12 cellular contexts compared by ENCODE assay signal in genomic region chr7:141013345-141013715, GRCh38. TPM values are rescaled to one million over a fixed set of nuclear protein-coding genes. Genes with fewer than 3 reads are reported as not detected.
DNase-seq lines count a peak whose midpoint lies in the region; ATAC-seq and TF ChIP-seq lines count a peak whose summit lies in the region.
"Had no signal": no experiment of that assay in that cellular context is flagged by ENCODE, and none has a peak within 500 bp of the region (broad histone marks: within the 10 kb centered on the region; RNA-seq: fewer than 3 reads in every experiment).

No MANE protein-coding gene starts in this region.

- H3K27me3 ChIP-seq in HAP-1 (ENCODE audit: low read depth) (peaks cover 6% of the 10 kb centered on the region), ascending aorta (no peaks in the 10 kb centered on the region)

- peak overlapping the region; percentile 97 for H3K4me3 Mint-ChIP-seq in activated CD4-positive, alpha-beta memory T cell treated with anti-CD3 and anti-CD28 coated beads, Interleukin-2, amount 10 ng/mL, durations not matched to agents 7 days and 5 days

- H3K36me3 Mint-ChIP-seq in activated CD4-positive, alpha-beta memory T cell treated with anti-CD3 and anti-CD28 coated beads, Interleukin-2, amount 10 ng/mL, durations not matched to agents 7 days and 5 days (ENCODE audit: low read depth), result peaks cover 12% of the 10 kb centered on the region

- H3K27ac ChIP-seq in ascending aorta (no peak overlapping the region), coronary artery (no peak overlapping the region)

- H3K9me3 Mint-ChIP-seq in activated CD4-positive, alpha-beta memory T cell treated with anti-CD3 and anti-CD28 coated beads, Interleukin-2, amount 10 ng/mL, durations not matched to agents 7 days and 5 days, result peaks cover 2% of the 10 kb centered on the region

- peak overlapping the region; percentile 96 for H3K27ac Mint-ChIP-seq in activated CD4-positive, alpha-beta memory T cell treated with anti-CD3 and anti-CD28 coated beads, Interleukin-2, amount 10 ng/mL, durations not matched to agents 7 days and 5 days

- TF ChIP-seq CTCF in ascending aorta (IDR thresholded peaks at IDR 0.05), result no peak
- no peak for TF ChIP-seq CTCF in coronary artery (IDR thresholded peaks at IDR 0.05)

- H3K36me3 ChIP-seq in HAP-1 (replicated peaks), result peaks cover 7% of the 10 kb centered on the region; the same call in 1 of the 2 replicates
- peaks cover 8 to 13% of the 10 kb centered on the region in 2 donors for H3K36me3 ChIP-seq in ascending aorta

- no peak for ATAC-seq in HG02973 (IDR thresholded peaks at IDR 0.05; ENCODE audit: unreplicated experiment)
- ATAC-seq: left ventricle myocardium superior had no signal

- H3K9me3 ChIP-seq in HAP-1 (no peaks in the 10 kb centered on the region), ascending aorta (no peaks in the 10 kb centered on the region)

- peaks cover 7% of the 10 kb centered on the region for H3K27me3 Mint-ChIP-seq in activated CD4-positive, alpha-beta memory T cell treated with anti-CD3 and anti-CD28 coated beads, Interleukin-2, amount 10 ng/mL, durations not matched to agents 7 days and 5 days

- H3K4me1 Mint-ChIP-seq in activated CD4-positive, alpha-beta memory T cell treated with anti-CD3 and anti-CD28 coated beads, Interleukin-2, amount 10 ng/mL, durations not matched to agents 7 days and 5 days, result peaks cover 38% of the 10 kb centered on the region

- DNase-seq in ACHN (peak; percentile 26), HAP-1 (ENCODE audit: low spot score in 2 of 2) (no peak), inferior parietal cortex (ENCODE audit: extremely low spot score) (peak; percentile 4), NCI-H2081 (lab: John Stamatoyannopoulos, UW) (no peak), ascending aorta (ENCODE audit: low spot score in 2 of 2) (no peak), coronary artery (ENCODE audit: low spot score) (no peak)
- no peak for DNase-seq in activated CD4-positive, alpha-beta memory T cell treated with anti-CD3 and anti-CD28 coated beads, Interleukin-2, amount 10 ng/mL, durations not matched to agents 7 days and 5 days
- DNase-seq: activated CD4-positive, alpha-beta T cell treated with anti-CD3 and anti-CD28 coated beads for 1 hour; left ventricle myocardium superior; NCI-H524 treated with DMSO at 0.1 percent for 48 hours; stimulated activated CD4-positive, alpha-beta T cell treated with anti-CD3 and anti-CD28 coated beads, Interleukin-1b, Interleukin-23, amount 100 ng/mL, for 48 hours had no signal

- CTCF ChIA-PET in activated CD4-positive, alpha-beta memory T cell treated with anti-CD3 and anti-CD28 coated beads, Interleukin-2, amount 10 ng/mL, durations not matched to agents 7 days and 5 days (lab: Charles Lee), result interaction anchor here (1.2 to 6.3 kb wide), 9 partner anchors 88 to 636 kb away, joined by 3 to 66 read pairs (median 4); partner anchors contain the start of genes ADCK2 and BRAF

- in situ Hi-C loops in ACHN (cut with HindIII; ENCODE audit: low pct_ligation_motif_present, low pct_unique_long_range_greater_than_20kb, low sequenced_read_pairs) (no loop called here), HAP-1 (cut with MboI; ENCODE audit: low sequenced_read_pairs) (loop anchor here (5.0 kb wide), 1 partner anchor 201 kb away; no protein-coding TSS in a partner anchor)

- H3K4me3 ChIP-seq in HAP-1 (peak overlapping the region; percentile 68; the same call in 1 of the 2 replicates), ascending aorta (no peak overlapping the region), coronary artery (no peak overlapping the region)

- POLR2A ChIA-PET in activated CD4-positive, alpha-beta memory T cell treated with anti-CD3 and anti-CD28 coated beads, Interleukin-2, amount 10 ng/mL, durations not matched to agents 7 days and 5 days (lab: Charles Lee), result interaction anchor here (0.7 to 3.9 kb wide), 14 partner anchors 8 to 725 kb away, joined by 3 to 34 read pairs (median 8); partner anchors contain the start of genes ADCK2, AGK, BRAF and NDUFB2

- H3K4me1 ChIP-seq in HAP-1 (peaks cover 18% of the 10 kb centered on the region), ascending aorta (peaks cover 3 to 6% of the 10 kb centered on the region in 2 donors)

- intact Hi-C loops in ascending aorta (cut with DNase I), result loop anchor here (5.0 to 10.0 kb wide), 3 partner anchors 496 to 619 kb away; partner anchors contain the start of genes MKRN1 and SLC37A3

RNA-seq across cellular contexts. Expression of gene MRPS33, which starts 1.4 kb away (rescaled TPM):
- 10 to 100 TPM; 58.5 to 68.3 TPM for total RNA-seq in activated CD4-positive, alpha-beta memory T cell treated with anti-CD3 and anti-CD28 coated beads, Interleukin-2, amount 10 ng/mL, durations not matched to agents 7 days and 5 days
- 8.9 TPM for total RNA-seq in ascending aorta

Comparison
In these comparisons a context has a peak if more than half of its experiments do, and no peak if none do; other contexts are left out.
1. DNase-seq: peak in ACHN (single experiment) and inferior parietal cortex (single experiment); none in HAP-1 (0 of 2), activated CD4-positive, alpha-beta memory T cell treated with anti-CD3 and anti-CD28 coated beads, Interleukin-2, amount 10 ng/mL, durations not matched to agents 7 days and 5 days (single experiment), NCI-H2081 (0 of 2), ascending aorta (0 of 2) and coronary artery (single experiment).